ENCODE assay signal across 12 cellular contexts in genomic region chr1:1121611-1122077, GRCh38. TPM values are rescaled to one million over a fixed set of nuclear protein-coding genes. Genes with fewer than 3 reads are reported as not detected.
DNase-seq lines count a peak whose midpoint lies in the region; ATAC-seq and TF ChIP-seq lines count a peak whose summit lies in the region.
"Had no signal": no experiment of that assay in that cellular context is flagged by ENCODE, and none has a peak within 500 bp of the region (broad histone marks: within the 10 kb centered on the region; RNA-seq: fewer than 3 reads in every experiment).

No MANE protein-coding gene starts in this region.

- H3K27ac ChIP-seq in foreskin keratinocyte, result no peak overlapping the region
- H3K27ac ChIP-seq in psoas muscle, result no peak overlapping the region
- H3K27ac ChIP-seq: 22Rv1, heart left ventricle had no signal

- ATAC-seq in foreskin keratinocyte (peak; percentile 9), psoas muscle (peak in 2 of 4 donors; percentile 22 to 33), GM19463 (IDR thresholded peaks at IDR 0.05; ENCODE audit: unreplicated experiment) (no peak)

- WGBS in psoas muscle, 3 donors, result 26 to 39% (median 31%) methylated on average over 10 to 15 of the region's 15 CpGs

- TF ChIP-seq CTCF in foreskin keratinocyte (conservative IDR thresholded peaks at IDR 0.05) (no peak), psoas muscle (IDR thresholded peaks at IDR 0.05) (no peak)

- no peaks in the 10 kb centered on the region for H3K9me3 ChIP-seq in psoas muscle
- H3K9me3 ChIP-seq: heart left ventricle had no signal

- H3K4me1 ChIP-seq in foreskin keratinocyte, result no peaks in the 10 kb centered on the region
- no peaks in the 10 kb centered on the region for H3K4me1 ChIP-seq in psoas muscle

- DNase-seq in DMS 273 (lab: John Stamatoyannopoulos, UW; ENCODE audit: unreplicated experiment), result peak; percentile 67
- no peak for DNase-seq in DMS 273 treated with DMSO at 0.1 percent for 48 hours (lab: John Stamatoyannopoulos, UW)
- DNase-seq in NCI-H69 (lab: John Stamatoyannopoulos, UW), result peak; percentile 57
- DNase-seq in foreskin keratinocyte, result peak in 1 of 2 donors; percentile 22
- DNase-seq in psoas muscle, result no peak
- DNase-seq in mesenteric fat pad (ENCODE audit: low spot score), result no peak
- no peak for DNase-seq in pons (ENCODE audit: low spot score)
- DNase-seq: cortex of kidney had no signal

- peaks cover 15% of the 10 kb centered on the region for H3K27me3 ChIP-seq in foreskin keratinocyte
- H3K27me3 ChIP-seq in psoas muscle (ENCODE audit: insufficient read depth in 3 of 3, low read length in 2 of 3), result peaks cover 0 to 27% (median 8%) of the 10 kb centered on the region in 3 donors

- H3K4me3 ChIP-seq in psoas muscle, result peak overlapping the region; percentile 41

- intact Hi-C loops in psoas muscle (cut with DNase I), result loop anchor here (1.0 to 2.0 kb wide), 3 partner anchors 131 to 171 kb away; no protein-coding TSS in a partner anchor

- no peaks in the 10 kb centered on the region for H3K36me3 ChIP-seq in psoas muscle (ENCODE audit: insufficient read depth in 1 of 2, low read depth in 1 of 2)
- H3K36me3 ChIP-seq: heart left ventricle had no signal

RNA-seq across cellular contexts. Expression of gene C1orf159, which starts 5.8 kb away (rescaled TPM):
- total RNA-seq in foreskin keratinocyte (14.4 and 15.4 TPM in 2 replicates), psoas muscle (1 to 10 TPM; 1.5 to 3.5 (median 2.6) TPM), mesenteric fat pad (9.0 TPM)
- polyA plus RNA-seq in foreskin keratinocyte (21.2 and 21.3 TPM in 2 replicates), psoas muscle (1 to 10 TPM; 4.1 to 6.7 (median 4.3) TPM)

RNA-seq across cellular contexts. Expression of gene RNF223, which starts 47.5 kb away (rescaled TPM):
- total RNA-seq in foreskin keratinocyte (0.07 TPM in 2 replicates), psoas muscle (not detected), mesenteric fat pad (not detected)
- polyA plus RNA-seq in foreskin keratinocyte (0.06 and 0.08 TPM in 2 replicates), psoas muscle (not detected)
- total RNA-seq: heart left ventricle, subcutaneous adipose tissue had no signal
- polyA plus RNA-seq: heart left ventricle had no signal

RNA-seq across cellular contexts. Expression of gene TTLL10, which starts 52.0 kb away (rescaled TPM):
- not detected in 2 replicates for total RNA-seq in foreskin keratinocyte
- 0.02 TPM in 1 of 2 replicates, not detected in the other for polyA plus RNA-seq in foreskin keratinocyte
- total RNA-seq in psoas muscle, result under 1 TPM in 1 of 4 donors, not detected in 3; 0.27 TPM
- under 1 TPM; 0.03 to 0.10 (median 0.10) TPM for polyA plus RNA-seq in psoas muscle
- 1.4 TPM for total RNA-seq in mesenteric fat pad

Comparison
In these comparisons a context has a peak if more than half of its experiments do, and no peak if none do; other contexts are left out.
1. DNase-seq: peak in DMS 273 (single experiment) and NCI-H69 (single experiment); none in DMS 273 treated with DMSO at 0.1 percent for 48 hours (single experiment), psoas muscle (0 of 2), mesenteric fat pad (single experiment) and pons (single experiment).